ENCODE assay signal across 1 cellular context in genomic region chr1:205449254-205449749, GRCh38.
TF ChIP-seq lines count a peak whose summit lies in the region.

No MANE protein-coding gene starts in this region.

TF ChIP-seq in GM12878, 131 proteins besides CTCF, POLR2A, EP300 and RAD21:
- peak; percentile 43; the same call in 1 of the 2 replicates for TF ChIP-seq SMARCA5 (IDR thresholded peaks at IDR 0.05)
- TF ChIP-seq LARP7 (IDR thresholded peaks at IDR 0.05), result 0 out of 2 replicates have a peak, but pooled peaks have one; percentile 40
- TF ChIP-seq CBX3 (IDR thresholded peaks at IDR 0.05; ENCODE audit: borderline replicate concordance, low read depth), result no peak
- TF ChIP-seq GATAD2B (conservative IDR thresholded peaks at IDR 0.05; ENCODE audit: low read depth), result peak; percentile 48; the same call in 1 of the 2 replicates
- TF ChIP-seq MLLT1 (IDR thresholded peaks at IDR 0.05), result peak; percentile 24; the same call in 1 of the 2 replicates
- peak; percentile 29; the same call in 1 of the 2 replicates for TF ChIP-seq HDGF (IDR thresholded peaks at IDR 0.05)
- TF ChIP-seq RCOR1 (conservative IDR thresholded peaks at IDR 0.05; ENCODE audit: low read depth, low read length), result no peak
- TF ChIP-seq SREBF1 (IDR thresholded peaks at IDR 0.05; ENCODE audit: low read length), result no peak
